Comparison of ENCODE assay signal across 13 cellular contexts in genomic region chr2:111251711-111252110, GRCh38.
"Had no signal": no experiment of that assay in that cellular context is flagged by ENCODE, and none has a peak within 500 bp of the region (broad histone marks: within the 10 kb centered on the region; RNA-seq: fewer than 3 reads in every experiment).

No MANE protein-coding gene starts in this region.

- DNase-seq: activated CD4-positive, alpha-beta T cell treated with anti-CD3 and anti-CD28 coated beads, Interleukin-2, amount 50 U/mL, for 1 hour; activated naive CD4-positive, alpha-beta T cell treated with anti-CD3 and anti-CD28 coated beads for 36 hours; adrenal gland; dorsolateral prefrontal cortex; kidney glomerular epithelial cell; mesendoderm; SHP77 treated with DMSO at 0.1 percent for 48 hours; stimulated activated CD4-positive, alpha-beta T cell treated with anti-CD3 and anti-CD28 coated beads, Interleukin-1b, Interleukin-23, amount 100 ng/mL, for 48 hours; T-helper 2 cell; tibial artery had no signal

- H3K4me3 Mint-ChIP-seq: activated naive CD4-positive, alpha-beta T cell treated with anti-CD3 and anti-CD28 coated beads for 36 hours; neural progenitor cell; WTC11 had no signal

- ATAC-seq: sciatic nerve, WTC11 had no signal

- H3K27ac Mint-ChIP-seq: activated naive CD4-positive, alpha-beta T cell treated with anti-CD3 and anti-CD28 coated beads for 36 hours; neural progenitor cell; WTC11 had no signal

- H3K4me1 Mint-ChIP-seq: neural progenitor cell, WTC11 had no signal
